ENCODE assay signal across 25 cellular contexts in the genomic region with DNA sequence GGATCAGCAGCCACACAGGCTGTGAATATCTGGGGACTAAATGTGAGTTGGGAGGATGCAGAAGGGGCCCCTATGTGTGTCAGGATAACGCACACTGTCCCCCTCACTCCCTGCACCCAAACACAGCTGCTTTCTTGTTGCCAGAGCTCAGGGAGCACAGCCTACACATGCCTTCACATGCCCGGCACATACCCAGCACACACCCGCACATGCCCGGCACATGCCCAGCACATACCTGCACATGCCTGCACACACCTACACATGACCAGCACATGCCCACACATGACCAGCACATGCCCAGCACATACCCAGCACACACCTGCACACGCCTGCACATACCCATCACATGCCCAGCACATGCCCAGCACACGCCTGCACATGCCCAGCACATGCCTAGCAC.
DNase-seq lines count a peak whose midpoint lies in the region; ATAC-seq and TF ChIP-seq lines count a peak whose summit lies in the region.
"Had no signal": no experiment of that assay in that cellular context is flagged by ENCODE, and none has a peak within 500 bp of the region (broad histone marks: within the 10 kb centered on the region; RNA-seq: fewer than 3 reads in every experiment).

No MANE protein-coding gene starts in this region.

- peak overlapping the region; percentile 82 for H3K27ac Mint-ChIP-seq in neural progenitor cell
- H3K27ac Mint-ChIP-seq: activated naive CD4-positive, alpha-beta T cell treated with anti-CD3 and anti-CD28 coated beads, Interleukin-2, amount 50 U/mL, for 24 hours had no signal

- no peak overlapping the region for H3K27ac ChIP-seq in right atrium auricular region
- no peak overlapping the region for H3K27ac ChIP-seq in right cardiac atrium (ENCODE audit: low read length)
- no peak overlapping the region for H3K27ac ChIP-seq in mammary epithelial cell (ENCODE audit: insufficient read depth, low read depth, low read length)
- H3K27ac ChIP-seq in neural progenitor cell = no peak overlapping the region
- no peak overlapping the region for H3K27ac ChIP-seq in vagina
- H3K27ac ChIP-seq in testis = no peak overlapping the region
- H3K27ac ChIP-seq: BLaER1 treated with 17β-estradiol and CSF1 and Interleukin-3, amounts not matched to agents 10 nM and 100 nM; epithelial cell of prostate; lower lobe of right lung; neutrophil; thoracic aorta had no signal

- peak overlapping the region; percentile 22 for H2AFZ ChIP-seq in mammary epithelial cell (ENCODE audit: low read depth, low read length)
- H2AFZ ChIP-seq in neural progenitor cell (replicated peaks) = no peak overlapping the region

- BruUV-seq in mammary epithelial cell (replicated peaks; lab: Mats Ljungman, UMichigan) = no TSS peak

- no peak overlapping the region for H3K9ac ChIP-seq in mammary epithelial cell (ENCODE audit: insufficient read depth, low read length)
- H3K9ac ChIP-seq in neural progenitor cell = no peak overlapping the region
- H3K9ac ChIP-seq: BLaER1 treated with 17β-estradiol and CSF1 and Interleukin-3, amounts not matched to agents 10 nM and 100 nM had no signal

- dilution Hi-C loops in mammary epithelial cell (cut with HindIII; ENCODE audit: low sequenced_read_pairs) = no loop called here

- H3K9me3 ChIP-seq in right atrium auricular region = no peaks in the 10 kb centered on the region
- no peaks in the 10 kb centered on the region for H3K9me3 ChIP-seq in right cardiac atrium (ENCODE audit: control insufficient read depth, low read length)
- peaks cover 10% of the 10 kb centered on the region for H3K9me3 ChIP-seq in mammary epithelial cell (replicated peaks; ENCODE audit: insufficient read depth, low read length)
- no peaks in the 10 kb centered on the region for H3K9me3 ChIP-seq in neural progenitor cell (ENCODE audit: low read depth)
- H3K9me3 ChIP-seq in vagina = no peaks in the 10 kb centered on the region
- no peaks in the 10 kb centered on the region for H3K9me3 ChIP-seq in testis
- H3K9me3 ChIP-seq: Caco-2, lower lobe of right lung, neutrophil, thoracic aorta had no signal

- H3K36me3 Mint-ChIP-seq in neural progenitor cell = no peaks in the 10 kb centered on the region
- H3K36me3 Mint-ChIP-seq: activated naive CD4-positive, alpha-beta T cell treated with anti-CD3 and anti-CD28 coated beads, Interleukin-2, amount 50 U/mL, for 24 hours had no signal

- peaks cover 9% of the 10 kb centered on the region for H3K9me3 Mint-ChIP-seq in neural progenitor cell
- H3K9me3 Mint-ChIP-seq: activated naive CD4-positive, alpha-beta T cell treated with anti-CD3 and anti-CD28 coated beads, Interleukin-2, amount 50 U/mL, for 24 hours had no signal

- H3K4me3 ChIP-seq in right atrium auricular region (no peak overlapping the region), right cardiac atrium (ENCODE audit: low read length) (no peak overlapping the region), mammary epithelial cell (replicated peaks in 1 of 3; ENCODE audit: insufficient read depth in 1 of 3, low read depth in 2 of 3, low read length in 3 of 3) (no peak overlapping the region), neural progenitor cell (no peak overlapping the region), vagina (no peak overlapping the region), testis (no peak overlapping the region)
- H3K4me3 ChIP-seq: BLaER1 treated with 17β-estradiol and CSF1 and Interleukin-3, amounts not matched to agents 10 nM and 100 nM; GM12878; lower lobe of right lung; thoracic aorta had no signal

- no peaks in the 10 kb centered on the region for H3K79me2 ChIP-seq in mammary epithelial cell (ENCODE audit: insufficient read depth, low read length)
- H3K79me2 ChIP-seq in neural progenitor cell (ENCODE audit: low read depth) = no peaks in the 10 kb centered on the region

- H3K36me3 ChIP-seq in right atrium auricular region (no peaks in the 10 kb centered on the region), mammary epithelial cell (ENCODE audit: insufficient read depth, low read length) (no peaks in the 10 kb centered on the region), neural progenitor cell (no peaks in the 10 kb centered on the region), vagina (no peaks in the 10 kb centered on the region), testis (ENCODE audit: low read depth, missing control alignments) (no peaks in the 10 kb centered on the region)
- H3K36me3 ChIP-seq: BLaER1 treated with 17β-estradiol and CSF1 and Interleukin-3, amounts not matched to agents 10 nM and 100 nM; lower lobe of right lung; neutrophil; thoracic aorta had no signal

- H3K4me1 Mint-ChIP-seq in neural progenitor cell = peaks cover 12% of the 10 kb centered on the region
- H3K4me1 Mint-ChIP-seq: central memory CD8-positive, alpha-beta T cell had no signal

- peak; percentile 26 for DNase-seq in right atrium auricular region (ENCODE audit: low spot score)
- DNase-seq in right cardiac atrium = no peak
- no peak for DNase-seq in mammary epithelial cell
- no peak for DNase-seq in neural progenitor cell (ENCODE audit: low spot score)
- peak; percentile 74 to 94 for DNase-seq in vagina (ENCODE audit: extremely low spot score in 2 of 2)
- no peak for DNase-seq in testis
- no peak for DNase-seq in NCI-H446 treated with DMSO at 0.1 percent for 48 hours (lab: John Stamatoyannopoulos, UW)
- DNase-seq: activated CD4-positive, CD25-positive, alpha-beta regulatory T cell treated with anti-CD3 and anti-CD28 coated beads, Interleukin-2, amount 50 U/mL, for 72 hours; aorta; Caco-2; lower lobe of right lung; NCI-H1092 treated with DMSO at 0.1 percent for 48 hours; NCI-H1930; NCI-H82; stimulated activated CD4-positive, alpha-beta T cell treated with anti-CD3 and anti-CD28 coated beads, Interleukin-12 subunit alpha, Interleukin-12 subunit beta, amount 100 ng/mL, for 4 hours; stimulated activated CD4-positive, alpha-beta T cell treated with anti-CD3 and anti-CD28 coated beads, Interleukin-4, amount 100 ng/mL, for 24 hours; stimulated activated naive CD4-positive, alpha-beta T cell had no signal

- 89% methylated on average over 6 of the region's 6 CpGs for WGBS in right cardiac atrium
- WGBS in mammary epithelial cell (ENCODE audit: low coverage, missing lambda C conversion rate) = 91% methylated on average over 6 of the region's 6 CpGs
- WGBS in testis, 2 donors = 93 to 95% methylated on average over 6 of the region's 6 CpGs

- CTCF ChIA-PET in mammary epithelial cell (lab: Charles Lee; ENCODE audit: low non-redundant PET) = no interaction called here

- no peaks in the 10 kb centered on the region for H4K20me1 ChIP-seq in mammary epithelial cell (ENCODE audit: insufficient read depth, low read length)
- no peaks in the 10 kb centered on the region for H4K20me1 ChIP-seq in neural progenitor cell (ENCODE audit: low read depth)
- H4K20me1 ChIP-seq: BLaER1 treated with 17β-estradiol and CSF1 and Interleukin-3, amounts not matched to agents 10 nM and 100 nM had no signal

- H3K27me3 Mint-ChIP-seq in neural progenitor cell (ENCODE audit: insufficient read depth, low read depth) = peaks cover 4% of the 10 kb centered on the region
- H3K27me3 Mint-ChIP-seq: activated naive CD4-positive, alpha-beta T cell treated with anti-CD3 and anti-CD28 coated beads, Interleukin-2, amount 50 U/mL, for 24 hours; central memory CD8-positive, alpha-beta T cell had no signal

- no peak for TF ChIP-seq CTCF in right atrium auricular region (IDR thresholded peaks at IDR 0.05)
- no peak for TF ChIP-seq CTCF in mammary epithelial cell (conservative IDR thresholded peaks at IDR 0.05 in 1 of 2, IDR thresholded peaks at IDR 0.05 in 1 of 2; ENCODE audit: extremely low read depth in 1 of 2, insufficient read depth in 1 of 2, low read depth in 1 of 2, low read length in 2 of 2)
- TF ChIP-seq CTCF in neural progenitor cell (IDR thresholded peaks at IDR 0.05) = no peak
- no peak for TF ChIP-seq CTCF in vagina (IDR thresholded peaks at IDR 0.05)
- TF ChIP-seq CTCF in testis (IDR thresholded peaks at IDR 0.05) = no peak

- in situ Hi-C loops in mammary epithelial cell (cut with MboI; ENCODE audit: low sequenced_read_pairs in 2 of 2) = no loop called here

- TF ChIP-seq POLR2A in vagina (IDR thresholded peaks at IDR 0.05) (no peak), testis (IDR thresholded peaks at IDR 0.05) (no peak)

- H3K4me1 ChIP-seq in right atrium auricular region (no peaks in the 10 kb centered on the region), right cardiac atrium (ENCODE audit: control insufficient read depth, insufficient read depth, low read length) (no peaks in the 10 kb centered on the region), mammary epithelial cell (ENCODE audit: insufficient read depth, low read length) (peaks cover 6% of the 10 kb centered on the region), neural progenitor cell (peaks cover 9% of the 10 kb centered on the region), vagina (no peaks in the 10 kb centered on the region), testis (no peaks in the 10 kb centered on the region)
- H3K4me1 ChIP-seq: Caco-2, lower lobe of right lung had no signal

- ATAC-seq in right cardiac atrium (no peak), HG02970 (IDR thresholded peaks at IDR 0.05; ENCODE audit: low FRiP score, unreplicated experiment) (no peak)
- ATAC-seq: GM12878 had no signal

- H3K27me3 ChIP-seq in right atrium auricular region (no peaks in the 10 kb centered on the region), right cardiac atrium (ENCODE audit: control insufficient read depth, insufficient read depth) (no peaks in the 10 kb centered on the region), mammary epithelial cell (ENCODE audit: insufficient read depth, low read length) (no peaks in the 10 kb centered on the region), neural progenitor cell (no peaks in the 10 kb centered on the region), vagina (no peaks in the 10 kb centered on the region), testis (no peaks in the 10 kb centered on the region)
- H3K27me3 ChIP-seq: BLaER1 treated with 17β-estradiol and CSF1 and Interleukin-3, amounts not matched to agents 10 nM and 100 nM; neutrophil had no signal

- intact Hi-C loops in right cardiac atrium (cut with DNase I) (no loop called here), mammary epithelial cell (cut with micrococcal nuclease) (no loop called here), vagina (cut with DNase I) (no loop called here), testis (cut with DNase I; ENCODE audit: low total_unique reads) (no loop called here)

- no peak overlapping the region for H3K4me3 Mint-ChIP-seq in neural progenitor cell
- H3K4me3 Mint-ChIP-seq: activated naive CD4-positive, alpha-beta T cell treated with anti-CD3 and anti-CD28 coated beads, Interleukin-2, amount 50 U/mL, for 24 hours; central memory CD8-positive, alpha-beta T cell had no signal

- no peaks in the 10 kb centered on the region for H3F3A ChIP-seq in neural progenitor cell (ENCODE audit: low read depth)

- H3K4me2 ChIP-seq in mammary epithelial cell (ENCODE audit: insufficient read depth, low read depth, low read length) (no peak overlapping the region), neural progenitor cell (no peak overlapping the region)
- H3K4me2 ChIP-seq: BLaER1 treated with 17β-estradiol and CSF1 and Interleukin-3, amounts not matched to agents 10 nM and 100 nM had no signal

Comparison
In these comparisons a context has a peak if more than half of its experiments do, and no peak if none do; other contexts are left out.
1. DNase-seq: peak in right atrium auricular region (single experiment) and vagina (2 of 2); none in right cardiac atrium (0 of 3), mammary epithelial cell (single experiment), neural progenitor cell (single experiment), testis (single experiment) and NCI-H446 treated with DMSO at 0.1 percent for 48 hours (single experiment).